1 cellular context compared by ENCODE assay signal in genomic region chr16:2023098-2023925, GRCh38.
TF ChIP-seq lines count a peak whose summit lies in the region.

No MANE protein-coding gene starts in this region.

TF ChIP-seq in HepG2, 621 proteins besides CTCF, POLR2A, EP300 and RAD21 (continued from another document and continues in another):
- TF ChIP-seq TCF12 (IDR thresholded peaks at IDR 0.05) (no peak), TCF12 (CRISPR knock-in tag; IDR thresholded peaks at IDR 0.05) (no peak; the same call in none of the 2 replicates), GABPA (IDR thresholded peaks at IDR 0.05; ENCODE audit: low read depth, low read length) (no peak), GABPA (CRISPR knock-in tag; IDR thresholded peaks at IDR 0.05; ENCODE audit: low read depth) (peak; percentile 60), ZNF580 (CRISPR knock-in tag; IDR thresholded peaks at IDR 0.05; ENCODE audit: borderline replicate concordance, low read depth) (peak; percentile 41; the same call in 1 of the 2 replicates), ZNF740 (CRISPR knock-in tag; IDR thresholded peaks at IDR 0.05) (peak; percentile 51; the same call in 1 of the 2 replicates), NFATC3 (CRISPR knock-in tag; IDR thresholded peaks at IDR 0.05) (no peak), NFIB (CRISPR knock-in tag; IDR thresholded peaks at IDR 0.05; ENCODE audit: borderline replicate concordance) (no peak), SP4 (CRISPR knock-in tag; IDR thresholded peaks at IDR 0.05) (peak; percentile 96), ZSCAN31 (CRISPR knock-in tag; IDR thresholded peaks at IDR 0.05; ENCODE audit: low read depth) (peak; percentile 37; the same call in 1 of the 2 replicates), ATF2 (CRISPR knock-in tag; IDR thresholded peaks at IDR 0.05) (peak; percentile 66; the same call in 1 of the 2 replicates), DNMT1 (CRISPR knock-in tag; IDR thresholded peaks at IDR 0.05) (no peak), IRX3 (CRISPR knock-in tag; IDR thresholded peaks at IDR 0.05; ENCODE audit: borderline replicate concordance, low read depth) (no peak), ZNF563 (CRISPR knock-in tag; IDR thresholded peaks at IDR 0.05) (peak; percentile 54; the same call in 1 of the 2 replicates), ZNF768 (CRISPR knock-in tag; IDR thresholded peaks at IDR 0.05) (no peak), KAT8 (CRISPR knock-in tag; IDR thresholded peaks at IDR 0.05) (peak; percentile 69; the same call in 1 of the 2 replicates), DNMT3B (CRISPR knock-in tag; conservative IDR thresholded peaks at IDR 0.05) (0 out of 2 replicates have a peak, but pooled peaks have one; percentile 29), BCL6 (CRISPR knock-in tag; IDR thresholded peaks at IDR 0.05) (peak; percentile 29; the same call in 1 of the 2 replicates), ZNF607 (CRISPR knock-in tag; IDR thresholded peaks at IDR 0.05; ENCODE audit: borderline replicate concordance) (peak; percentile 71; the same call in 1 of the 2 replicates), ZBTB38 (CRISPR knock-in tag; IDR thresholded peaks at IDR 0.05) (peak; percentile 79), ZNF616 (CRISPR knock-in tag; IDR thresholded peaks at IDR 0.05; ENCODE audit: low read depth) (no peak), PHB2 (IDR thresholded peaks at IDR 0.05; ENCODE audit: partially characterized antibody) (no peak), ZNF691 (CRISPR knock-in tag; IDR thresholded peaks at IDR 0.05; ENCODE audit: borderline replicate concordance, low read depth) (peak; percentile 75; the same call in 1 of the 2 replicates), SNAPC5 (CRISPR knock-in tag; IDR thresholded peaks at IDR 0.05; ENCODE audit: borderline replicate concordance) (no peak), ZBTB3 (CRISPR knock-in tag; IDR thresholded peaks at IDR 0.05; ENCODE audit: borderline replicate concordance, low read depth) (peak; percentile 43; the same call in 1 of the 2 replicates), KDM3A (CRISPR knock-in tag; IDR thresholded peaks at IDR 0.05; ENCODE audit: low read depth) (0 out of 2 replicates have a peak, but pooled peaks have one; percentile 18), CENPT (CRISPR knock-in tag; IDR thresholded peaks at IDR 0.05; ENCODE audit: low read depth) (no peak), MYC (CRISPR knock-in tag; IDR thresholded peaks at IDR 0.05; ENCODE audit: borderline replicate concordance) (0 out of 2 replicates have a peak, but pooled peaks have one; percentile 21), ERF (CRISPR knock-in tag; IDR thresholded peaks at IDR 0.05) (peak; percentile 80), PRMT3 (CRISPR knock-in tag; IDR thresholded peaks at IDR 0.05; ENCODE audit: borderline replicate concordance, low read depth) (no peak), ZNF10 (CRISPR knock-in tag; IDR thresholded peaks at IDR 0.05; ENCODE audit: borderline replicate concordance, low read depth) (no peak), ZBTB33 (CRISPR knock-in tag; IDR thresholded peaks at IDR 0.05) (peak; percentile 82), PHF20 (CRISPR knock-in tag; IDR thresholded peaks at IDR 0.05) (peak; percentile 53; the same call in 1 of the 2 replicates), YEATS4 (CRISPR knock-in tag; IDR thresholded peaks at IDR 0.05; ENCODE audit: borderline replicate concordance) (no peak; the same call in 1 of the 2 replicates), ZNF547 (CRISPR knock-in tag; IDR thresholded peaks at IDR 0.05) (0 out of 2 replicates have a peak, but pooled peaks have one; percentile 36), FOXP4 (CRISPR knock-in tag; IDR thresholded peaks at IDR 0.05) (no peak), ZNF83 (CRISPR knock-in tag; IDR thresholded peaks at IDR 0.05; ENCODE audit: borderline replicate concordance) (no peak; the same call in 1 of the 2 replicates), BCL3 (CRISPR knock-in tag; IDR thresholded peaks at IDR 0.05) (no peak), CSRNP1 (CRISPR knock-in tag; IDR thresholded peaks at IDR 0.05) (no peak), DMAP1 (CRISPR knock-in tag; IDR thresholded peaks at IDR 0.05) (peak; percentile 64), NR2F6 (IDR thresholded peaks at IDR 0.05) (no peak), NR2F6 (CRISPR knock-in tag; IDR thresholded peaks at IDR 0.05) (peak; percentile 22; the same call in 1 of the 2 replicates), TBP (CRISPR knock-in tag; IDR thresholded peaks at IDR 0.05) (no peak), KDM2A (CRISPR knock-in tag; IDR thresholded peaks at IDR 0.05; ENCODE audit: borderline replicate concordance, low read depth) (peak; percentile 66; the same call in 1 of the 2 replicates), ZNF274 (CRISPR knock-in tag; IDR thresholded peaks at IDR 0.05) (0 out of 2 replicates have a peak, but pooled peaks have one; percentile 33), ZNF501 (CRISPR knock-in tag; IDR thresholded peaks at IDR 0.05) (peak; percentile 95), MXI1 (IDR thresholded peaks at IDR 0.05; ENCODE audit: borderline replicate concordance, low read depth, low read length) (peak; percentile 74; the same call in 1 of the 3 replicates), ZNF678 (CRISPR knock-in tag; IDR thresholded peaks at IDR 0.05) (no peak), TAF1 (CRISPR knock-in tag; IDR thresholded peaks at IDR 0.05) (peak; percentile 62), NPAS2 (CRISPR knock-in tag; IDR thresholded peaks at IDR 0.05; ENCODE audit: borderline replicate concordance) (no peak), ZNF703 (CRISPR knock-in tag; IDR thresholded peaks at IDR 0.05; ENCODE audit: borderline replicate concordance) (no peak), ZNF747 (CRISPR knock-in tag; IDR thresholded peaks at IDR 0.05; ENCODE audit: borderline replicate concordance) (peak; percentile 90), ZNF224 (CRISPR knock-in tag; IDR thresholded peaks at IDR 0.05) (peak; percentile 70; the same call in 1 of the 2 replicates), THRA (CRISPR knock-in tag; IDR thresholded peaks at IDR 0.05; ENCODE audit: borderline replicate concordance) (peak; percentile 45; the same call in 1 of the 2 replicates), MAX (IDR thresholded peaks at IDR 0.05) (peak; percentile 57; the same call in 1 of the 2 replicates), MLLT10 (CRISPR knock-in tag; IDR thresholded peaks at IDR 0.05) (no peak), DRAP1 (CRISPR knock-in tag; IDR thresholded peaks at IDR 0.05) (peak; percentile 76), ZNF790 (CRISPR knock-in tag; IDR thresholded peaks at IDR 0.05; ENCODE audit: borderline replicate concordance) (peak; percentile 85; the same call in 1 of the 2 replicates), ZNF784 (CRISPR knock-in tag; IDR thresholded peaks at IDR 0.05; ENCODE audit: borderline replicate concordance) (no peak), REPIN1 (CRISPR knock-in tag; IDR thresholded peaks at IDR 0.05; ENCODE audit: borderline replicate concordance, low read depth) (peak; percentile 58; the same call in 1 of the 2 replicates), ZNF782 (CRISPR knock-in tag; IDR thresholded peaks at IDR 0.05; ENCODE audit: borderline replicate concordance) (no peak)
